ENCODE assay signal across 1 cellular context in the genomic region with DNA sequence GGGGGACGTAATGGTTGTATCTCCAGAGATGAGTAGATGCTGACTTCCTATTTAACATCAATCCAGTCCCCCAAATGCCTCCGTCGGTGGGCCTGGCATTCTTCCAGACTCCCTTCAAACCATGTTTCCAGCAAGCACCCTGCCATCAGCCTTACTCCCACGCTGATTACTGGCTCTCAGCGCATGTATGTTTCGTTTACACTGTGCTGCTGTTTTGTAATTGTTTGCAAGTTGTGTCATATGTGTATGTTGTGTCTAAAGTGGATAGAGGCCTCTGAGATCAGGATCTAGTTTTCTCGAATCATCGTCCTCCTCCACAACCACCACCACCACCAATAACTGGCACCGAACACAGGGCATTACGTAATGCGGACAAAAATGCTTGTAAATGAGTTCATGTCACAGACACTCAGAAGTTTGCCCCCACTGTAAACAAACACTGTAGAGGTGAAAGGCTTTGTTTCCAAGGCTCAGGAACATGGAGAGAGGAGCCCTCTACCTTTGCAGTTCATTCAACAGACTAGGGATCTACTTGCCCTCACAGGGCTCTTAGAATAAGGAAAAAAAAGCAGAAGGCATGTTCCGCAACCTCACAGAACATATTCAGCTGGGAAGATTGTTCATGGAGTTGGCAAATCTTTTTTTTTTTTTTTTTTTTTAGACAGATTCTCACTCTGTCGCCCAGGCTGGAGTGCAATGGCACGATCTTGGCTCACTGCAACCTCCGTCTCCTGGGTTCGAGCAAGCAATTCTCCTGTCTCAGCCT.
TF ChIP-seq lines count a peak whose summit lies in the region.

No MANE protein-coding gene starts in this region.

TF ChIP-seq in HepG2, 621 proteins besides CTCF, POLR2A, EP300 and RAD21 (continued from another document and continues in another):
- TF ChIP-seq, protein P1, sequence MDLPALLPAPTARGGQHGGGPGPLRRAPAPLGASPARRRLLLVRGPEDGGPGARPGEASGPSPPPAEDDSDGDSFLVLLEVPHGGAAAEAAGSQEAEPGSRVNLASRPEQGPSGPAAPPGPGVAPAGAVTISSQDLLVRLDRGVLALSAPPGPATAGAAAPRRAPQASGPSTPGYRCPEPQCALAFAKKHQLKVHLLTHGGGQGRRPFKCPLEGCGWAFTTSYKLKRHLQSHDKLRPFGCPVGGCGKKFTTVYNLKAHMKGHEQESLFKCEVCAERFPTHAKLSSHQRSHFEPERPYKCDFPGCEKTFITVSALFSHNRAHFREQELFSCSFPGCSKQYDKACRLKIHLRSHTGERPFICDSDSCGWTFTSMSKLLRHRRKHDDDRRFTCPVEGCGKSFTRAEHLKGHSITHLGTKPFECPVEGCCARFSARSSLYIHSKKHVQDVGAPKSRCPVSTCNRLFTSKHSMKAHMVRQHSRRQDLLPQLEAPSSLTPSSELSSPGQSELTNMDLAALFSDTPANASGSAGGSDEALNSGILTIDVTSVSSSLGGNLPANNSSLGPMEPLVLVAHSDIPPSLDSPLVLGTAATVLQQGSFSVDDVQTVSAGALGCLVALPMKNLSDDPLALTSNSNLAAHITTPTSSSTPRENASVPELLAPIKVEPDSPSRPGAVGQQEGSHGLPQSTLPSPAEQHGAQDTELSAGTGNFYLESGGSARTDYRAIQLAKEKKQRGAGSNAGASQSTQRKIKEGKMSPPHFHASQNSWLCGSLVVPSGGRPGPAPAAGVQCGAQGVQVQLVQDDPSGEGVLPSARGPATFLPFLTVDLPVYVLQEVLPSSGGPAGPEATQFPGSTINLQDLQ (CRISPR knock-in tag; IDR thresholded peaks at IDR 0.05) = no peak
- peak; percentile 76 for TF ChIP-seq SAP130 (CRISPR knock-in tag; IDR thresholded peaks at IDR 0.05; ENCODE audit: low read depth)
- no peak for TF ChIP-seq U2AF2 (IDR thresholded peaks at IDR 0.05; ENCODE audit: low read depth, low read length)
- TF ChIP-seq PITX1 (CRISPR knock-in tag; IDR thresholded peaks at IDR 0.05) = 0 out of 2 replicates have a peak, but pooled peaks have one; percentile 23
- no peak for TF ChIP-seq ZNF777 (CRISPR knock-in tag; IDR thresholded peaks at IDR 0.05)
- no peak for TF ChIP-seq GTF3A (CRISPR knock-in tag; conservative IDR thresholded peaks at IDR 0.05)
- TF ChIP-seq ZNF124 (CRISPR knock-in tag; IDR thresholded peaks at IDR 0.05) = no peak
- TF ChIP-seq RNF2 (conservative IDR thresholded peaks at IDR 0.05; ENCODE audit: low read depth) = no peak
- TF ChIP-seq SP2 (CRISPR knock-in tag; IDR thresholded peaks at IDR 0.05) = no peak
- no peak for TF ChIP-seq ZNF282 (IDR thresholded peaks at IDR 0.05; ENCODE audit: partially characterized antibody)
- peak; percentile 80 for TF ChIP-seq GATAD2A (CRISPR knock-in tag; IDR thresholded peaks at IDR 0.05)
- TF ChIP-seq NFYB (CRISPR knock-in tag; IDR thresholded peaks at IDR 0.05) = no peak
- TF ChIP-seq, protein P2, sequence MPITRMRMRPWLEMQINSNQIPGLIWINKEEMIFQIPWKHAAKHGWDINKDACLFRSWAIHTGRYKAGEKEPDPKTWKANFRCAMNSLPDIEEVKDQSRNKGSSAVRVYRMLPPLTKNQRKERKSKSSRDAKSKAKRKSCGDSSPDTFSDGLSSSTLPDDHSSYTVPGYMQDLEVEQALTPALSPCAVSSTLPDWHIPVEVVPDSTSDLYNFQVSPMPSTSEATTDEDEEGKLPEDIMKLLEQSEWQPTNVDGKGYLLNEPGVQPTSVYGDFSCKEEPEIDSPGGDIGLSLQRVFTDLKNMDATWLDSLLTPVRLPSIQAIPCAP (CRISPR knock-in tag; IDR thresholded peaks at IDR 0.05; ENCODE audit: low read depth) = no peak
- TF ChIP-seq ATF7 (IDR thresholded peaks at IDR 0.05) = peak; percentile 92
- TF ChIP-seq ATF7 (CRISPR knock-in tag; IDR thresholded peaks at IDR 0.05) = 0 out of 2 replicates have a peak, but pooled peaks have one; percentile 66
- TF ChIP-seq AKAP8 (CRISPR knock-in tag; IDR thresholded peaks at IDR 0.05) = no peak
- no peak for TF ChIP-seq U2AF1 (optimal IDR thresholded peaks at IDR 0.05; ENCODE audit: low read depth, low read length)
- no peak for TF ChIP-seq XBP1 (CRISPR knock-in tag; IDR thresholded peaks at IDR 0.05)
- TF ChIP-seq ZBTB42 (CRISPR knock-in tag; IDR thresholded peaks at IDR 0.05) = no peak
- no peak for TF ChIP-seq MED8 (CRISPR knock-in tag; IDR thresholded peaks at IDR 0.05; ENCODE audit: insufficient replicate concordance)
- TF ChIP-seq KLF13 (CRISPR knock-in tag; IDR thresholded peaks at IDR 0.05) = no peak
- TF ChIP-seq, protein P3, sequence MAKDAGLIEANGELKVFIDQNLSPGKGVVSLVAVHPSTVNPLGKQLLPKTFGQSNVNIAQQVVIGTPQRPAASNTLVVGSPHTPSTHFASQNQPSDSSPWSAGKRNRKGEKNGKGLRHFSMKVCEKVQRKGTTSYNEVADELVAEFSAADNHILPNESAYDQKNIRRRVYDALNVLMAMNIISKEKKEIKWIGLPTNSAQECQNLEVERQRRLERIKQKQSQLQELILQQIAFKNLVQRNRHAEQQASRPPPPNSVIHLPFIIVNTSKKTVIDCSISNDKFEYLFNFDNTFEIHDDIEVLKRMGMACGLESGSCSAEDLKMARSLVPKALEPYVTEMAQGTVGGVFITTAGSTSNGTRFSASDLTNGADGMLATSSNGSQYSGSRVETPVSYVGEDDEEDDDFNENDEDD (CRISPR knock-in tag; IDR thresholded peaks at IDR 0.05; ENCODE audit: borderline replicate concordance) = no peak
- TF ChIP-seq FOXM1 (CRISPR knock-in tag; IDR thresholded peaks at IDR 0.05) = no peak
- no peak for TF ChIP-seq ZFYVE20 (CRISPR knock-in tag; IDR thresholded peaks at IDR 0.05; ENCODE audit: borderline replicate concordance, low read depth)
- no peak for TF ChIP-seq ZBTB7B (CRISPR knock-in tag; IDR thresholded peaks at IDR 0.05)
- TF ChIP-seq ZSCAN9 (CRISPR knock-in tag; IDR thresholded peaks at IDR 0.05; ENCODE audit: borderline replicate concordance) = no peak
- TF ChIP-seq CHD4 (IDR thresholded peaks at IDR 0.05; ENCODE audit: borderline replicate concordance, low read length) = no peak
- TF ChIP-seq, protein P4, sequence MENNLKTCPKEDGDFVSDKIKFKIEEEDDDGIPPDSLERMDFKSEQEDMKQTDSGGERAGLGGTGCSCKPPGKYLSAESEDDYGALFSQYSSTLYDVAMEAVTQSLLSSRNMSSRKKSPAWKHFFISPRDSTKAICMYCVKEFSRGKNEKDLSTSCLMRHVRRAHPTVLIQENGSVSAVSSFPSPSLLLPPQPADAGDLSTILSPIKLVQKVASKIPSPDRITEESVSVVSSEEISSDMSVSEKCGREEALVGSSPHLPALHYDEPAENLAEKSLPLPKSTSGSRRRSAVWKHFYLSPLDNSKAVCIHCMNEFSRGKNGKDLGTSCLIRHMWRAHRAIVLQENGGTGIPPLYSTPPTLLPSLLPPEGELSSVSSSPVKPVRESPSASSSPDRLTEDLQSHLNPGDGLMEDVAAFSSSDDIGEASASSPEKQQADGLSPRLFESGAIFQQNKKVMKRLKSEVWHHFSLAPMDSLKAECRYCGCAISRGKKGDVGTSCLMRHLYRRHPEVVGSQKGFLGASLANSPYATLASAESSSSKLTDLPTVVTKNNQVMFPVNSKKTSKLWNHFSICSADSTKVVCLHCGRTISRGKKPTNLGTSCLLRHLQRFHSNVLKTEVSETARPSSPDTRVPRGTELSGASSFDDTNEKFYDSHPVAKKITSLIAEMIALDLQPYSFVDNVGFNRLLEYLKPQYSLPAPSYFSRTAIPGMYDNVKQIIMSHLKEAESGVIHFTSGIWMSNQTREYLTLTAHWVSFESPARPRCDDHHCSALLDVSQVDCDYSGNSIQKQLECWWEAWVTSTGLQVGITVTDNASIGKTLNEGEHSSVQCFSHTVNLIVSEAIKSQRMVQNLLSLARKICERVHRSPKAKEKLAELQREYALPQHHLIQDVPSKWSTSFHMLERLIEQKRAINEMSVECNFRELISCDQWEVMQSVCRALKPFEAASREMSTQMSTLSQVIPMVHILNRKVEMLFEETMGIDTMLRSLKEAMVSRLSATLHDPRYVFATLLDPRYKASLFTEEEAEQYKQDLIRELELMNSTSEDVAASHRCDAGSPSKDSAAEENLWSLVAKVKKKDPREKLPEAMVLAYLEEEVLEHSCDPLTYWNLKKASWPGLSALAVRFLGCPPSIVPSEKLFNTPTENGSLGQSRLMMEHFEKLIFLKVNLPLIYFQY (CRISPR knock-in tag; IDR thresholded peaks at IDR 0.05; ENCODE audit: borderline replicate concordance) = no peak
- TF ChIP-seq BORCS8-MEF2B (CRISPR knock-in tag; IDR thresholded peaks at IDR 0.05) = no peak
- TF ChIP-seq, protein P5, sequence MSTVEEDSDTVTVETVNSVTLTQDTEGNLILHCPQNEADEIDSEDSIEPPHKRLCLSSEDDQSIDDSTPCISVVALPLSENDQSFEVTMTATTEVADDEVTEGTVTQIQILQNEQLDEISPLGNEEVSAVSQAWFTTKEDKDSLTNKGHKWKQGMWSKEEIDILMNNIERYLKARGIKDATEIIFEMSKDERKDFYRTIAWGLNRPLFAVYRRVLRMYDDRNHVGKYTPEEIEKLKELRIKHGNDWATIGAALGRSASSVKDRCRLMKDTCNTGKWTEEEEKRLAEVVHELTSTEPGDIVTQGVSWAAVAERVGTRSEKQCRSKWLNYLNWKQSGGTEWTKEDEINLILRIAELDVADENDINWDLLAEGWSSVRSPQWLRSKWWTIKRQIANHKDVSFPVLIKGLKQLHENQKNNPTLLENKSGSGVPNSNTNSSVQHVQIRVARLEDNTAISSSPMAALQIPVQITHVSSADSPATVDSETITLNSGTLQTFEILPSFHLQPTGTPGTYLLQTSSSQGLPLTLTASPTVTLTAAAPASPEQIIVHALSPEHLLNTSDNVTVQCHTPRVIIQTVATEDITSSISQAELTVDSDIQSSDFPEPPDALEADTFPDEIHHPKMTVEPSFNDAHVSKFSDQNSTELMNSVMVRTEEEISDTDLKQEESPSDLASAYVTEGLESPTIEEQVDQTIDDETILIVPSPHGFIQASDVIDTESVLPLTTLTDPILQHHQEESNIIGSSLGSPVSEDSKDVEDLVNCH (CRISPR knock-in tag; IDR thresholded peaks at IDR 0.05) = no peak
- no peak for TF ChIP-seq ZNF317 (CRISPR knock-in tag; IDR thresholded peaks at IDR 0.05)
- TF ChIP-seq ZNF749 (CRISPR knock-in tag; IDR thresholded peaks at IDR 0.05; ENCODE audit: borderline replicate concordance) = no peak
- no peak for TF ChIP-seq REXO4 (CRISPR knock-in tag; IDR thresholded peaks at IDR 0.05; ENCODE audit: borderline replicate concordance)
- no peak for TF ChIP-seq ZNF33B (CRISPR knock-in tag; IDR thresholded peaks at IDR 0.05)
- TF ChIP-seq FOXP1 (IDR thresholded peaks at IDR 0.05) = peak; percentile 54; the same call in 1 of the 2 replicates
- TF ChIP-seq FOXP1 (CRISPR knock-in tag; IDR thresholded peaks at IDR 0.05) = peak; percentile 90
- no peak for TF ChIP-seq MIXL1 (CRISPR knock-in tag; IDR thresholded peaks at IDR 0.05)
- TF ChIP-seq, protein P6, sequence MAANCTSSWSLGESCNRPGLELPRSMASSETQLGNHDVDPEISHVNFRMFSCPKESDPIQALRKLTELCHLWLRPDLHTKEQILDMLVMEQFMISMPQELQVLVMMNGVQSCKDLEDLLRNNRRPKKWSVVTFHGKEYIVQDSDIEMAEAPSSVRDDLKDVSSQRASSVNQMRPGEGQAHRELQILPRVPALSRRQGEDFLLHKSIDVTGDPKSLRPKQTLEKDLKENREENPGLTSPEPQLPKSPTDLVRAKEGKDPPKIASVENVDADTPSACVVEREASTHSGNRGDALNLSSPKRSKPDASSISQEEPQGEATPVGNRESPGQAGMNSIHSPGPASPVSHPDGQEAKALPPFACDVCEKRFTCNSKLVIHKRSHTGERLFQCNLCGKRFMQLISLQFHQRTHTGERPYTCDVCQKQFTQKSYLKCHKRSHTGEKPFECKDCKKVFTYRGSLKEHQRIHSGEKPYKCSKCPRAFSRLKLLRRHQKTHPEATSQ (CRISPR knock-in tag; IDR thresholded peaks at IDR 0.05; ENCODE audit: borderline replicate concordance) = no peak
- no peak for TF ChIP-seq ZNF343 (CRISPR knock-in tag; IDR thresholded peaks at IDR 0.05)
- no peak for TF ChIP-seq XRCC5 (optimal IDR thresholded peaks at IDR 0.05; ENCODE audit: low read length)
- no peak for TF ChIP-seq NBN (conservative IDR thresholded peaks at IDR 0.05)
- TF ChIP-seq ATF1 (CRISPR knock-in tag; IDR thresholded peaks at IDR 0.05) = no peak
- TF ChIP-seq, protein P7, sequence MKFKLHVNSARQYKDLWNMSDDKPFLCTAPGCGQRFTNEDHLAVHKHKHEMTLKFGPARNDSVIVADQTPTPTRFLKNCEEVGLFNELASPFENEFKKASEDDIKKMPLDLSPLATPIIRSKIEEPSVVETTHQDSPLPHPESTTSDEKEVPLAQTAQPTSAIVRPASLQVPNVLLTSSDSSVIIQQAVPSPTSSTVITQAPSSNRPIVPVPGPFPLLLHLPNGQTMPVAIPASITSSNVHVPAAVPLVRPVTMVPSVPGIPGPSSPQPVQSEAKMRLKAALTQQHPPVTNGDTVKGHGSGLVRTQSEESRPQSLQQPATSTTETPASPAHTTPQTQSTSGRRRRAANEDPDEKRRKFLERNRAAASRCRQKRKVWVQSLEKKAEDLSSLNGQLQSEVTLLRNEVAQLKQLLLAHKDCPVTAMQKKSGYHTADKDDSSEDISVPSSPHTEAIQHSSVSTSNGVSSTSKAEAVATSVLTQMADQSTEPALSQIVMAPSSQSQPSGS (CRISPR knock-in tag; IDR thresholded peaks at IDR 0.05) = no peak
- no peak for TF ChIP-seq PLRG1 (conservative IDR thresholded peaks at IDR 0.05)
- no peak for TF ChIP-seq RFX1 (IDR thresholded peaks at IDR 0.05)
- no peak for TF ChIP-seq TSC22D2 (CRISPR knock-in tag; IDR thresholded peaks at IDR 0.05; ENCODE audit: borderline replicate concordance)
- no peak for TF ChIP-seq HNF4G (IDR thresholded peaks at IDR 0.05; ENCODE audit: borderline replicate concordance, low read depth, low read length)
- TF ChIP-seq HNF4G (CRISPR knock-in tag; IDR thresholded peaks at IDR 0.05; ENCODE audit: borderline replicate concordance, low read depth) = no peak
- TF ChIP-seq, protein P8, sequence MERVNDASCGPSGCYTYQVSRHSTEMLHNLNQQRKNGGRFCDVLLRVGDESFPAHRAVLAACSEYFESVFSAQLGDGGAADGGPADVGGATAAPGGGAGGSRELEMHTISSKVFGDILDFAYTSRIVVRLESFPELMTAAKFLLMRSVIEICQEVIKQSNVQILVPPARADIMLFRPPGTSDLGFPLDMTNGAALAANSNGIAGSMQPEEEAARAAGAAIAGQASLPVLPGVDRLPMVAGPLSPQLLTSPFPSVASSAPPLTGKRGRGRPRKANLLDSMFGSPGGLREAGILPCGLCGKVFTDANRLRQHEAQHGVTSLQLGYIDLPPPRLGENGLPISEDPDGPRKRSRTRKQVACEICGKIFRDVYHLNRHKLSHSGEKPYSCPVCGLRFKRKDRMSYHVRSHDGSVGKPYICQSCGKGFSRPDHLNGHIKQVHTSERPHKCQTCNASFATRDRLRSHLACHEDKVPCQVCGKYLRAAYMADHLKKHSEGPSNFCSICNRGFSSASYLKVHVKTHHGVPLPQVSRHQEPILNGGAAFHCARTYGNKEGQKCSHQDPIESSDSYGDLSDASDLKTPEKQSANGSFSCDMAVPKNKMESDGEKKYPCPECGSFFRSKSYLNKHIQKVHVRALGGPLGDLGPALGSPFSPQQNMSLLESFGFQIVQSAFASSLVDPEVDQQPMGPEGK (CRISPR knock-in tag; IDR thresholded peaks at IDR 0.05) = peak; percentile 26; the same call in 1 of the 2 replicates
- TF ChIP-seq SOX6 (IDR thresholded peaks at IDR 0.05) = no peak
- TF ChIP-seq SOX6 (CRISPR knock-in tag; IDR thresholded peaks at IDR 0.05) = peak; percentile 86
